ENCODE assay signal across 27 cellular contexts in the genomic region with DNA sequence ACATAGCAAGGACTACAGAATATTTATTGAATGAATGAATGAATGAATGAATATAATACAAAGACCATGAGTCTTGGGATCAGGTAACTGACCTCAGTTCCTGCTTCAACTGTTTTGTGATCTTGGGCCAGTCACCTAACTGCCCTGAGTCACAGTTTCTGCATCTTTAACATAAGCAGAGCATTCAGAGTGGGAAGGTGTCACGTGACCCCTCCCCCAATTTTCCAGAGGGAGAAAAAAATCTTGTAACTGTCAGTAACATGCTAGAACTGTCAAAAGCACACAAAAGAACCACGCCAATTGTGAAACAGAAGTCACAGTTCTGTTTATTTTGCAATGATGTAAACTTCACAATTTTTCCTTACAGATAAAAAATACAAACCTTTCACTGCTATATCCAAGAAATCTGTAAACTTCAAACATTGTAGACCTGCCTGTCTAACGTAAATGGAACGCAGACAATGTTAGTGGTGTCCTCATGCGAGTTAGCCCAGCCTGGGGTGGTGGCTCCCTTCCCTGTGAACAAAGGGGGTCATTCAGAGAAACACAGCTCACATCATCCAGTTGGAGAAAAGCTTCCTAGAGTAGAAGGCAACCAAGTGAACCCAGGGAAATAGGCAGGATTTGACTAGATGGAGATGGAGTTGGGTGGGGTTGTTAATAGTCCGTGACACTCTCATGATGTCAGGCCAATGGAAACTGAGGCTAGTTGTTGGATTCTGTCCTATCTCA.
"Had no signal": no experiment of that assay in that cellular context is flagged by ENCODE, and none has a peak within 500 bp of the region (broad histone marks: within the 10 kb centered on the region; RNA-seq: fewer than 3 reads in every experiment).

No MANE protein-coding gene starts in this region.

- H3K36me3 ChIP-seq: left lung, lower lobe of right lung, neural progenitor cell, neutrophil, right atrium auricular region, suprapubic skin, thoracic aorta, tibial artery, upper lobe of right lung had no signal

- H2AFZ ChIP-seq: neural progenitor cell, parathyroid adenoma had no signal

- H3K4me2 ChIP-seq: neural progenitor cell had no signal

- H3K4me3 ChIP-seq: left lung, lower lobe of right lung, neural progenitor cell, right atrium auricular region, skin epidermis, suprapubic skin, thoracic aorta, tibial artery, upper lobe of right lung had no signal

- DNase-seq: immature natural killer cell; kidney; left colon; left lung; lower lobe of right lung; mammary epithelial cell; mesendoderm; naive B cell; natural killer cell; nephron progenitor cell; occipital lobe; stimulated activated CD4-positive, alpha-beta T cell treated with anti-CD3 and anti-CD28 coated beads, Interleukin-12 subunit alpha, Interleukin-12 subunit beta, amount 100 ng/mL, for 4 hours; stimulated activated CD4-positive, alpha-beta T cell treated with anti-CD3 and anti-CD28 coated beads, Interleukin-15, amount 100 ng/mL, for 24 hours; stimulated activated CD4-positive, alpha-beta T cell treated with anti-CD3 and anti-CD28 coated beads, Interleukin-2, amount 100 ng/mL, for 24 hours; stimulated activated CD4-positive, alpha-beta T cell treated with anti-CD3 and anti-CD28 coated beads, Interleukin-4, amount 100 ng/mL, for 1 hour; stimulated activated naive B cell treated with anti-CD40 and anti-IgM and Interleukin-4, amounts not matched to agents 10 μg/mL and 1 μg/mL and 100 μg/mL, for 72 hours; tibial artery; trophoblast cell; upper lobe of right lung had no signal

- H3K4me1 ChIP-seq: left lung, lower lobe of right lung, parathyroid adenoma, right atrium auricular region, suprapubic skin, tibial artery, upper lobe of right lung had no signal

- H3K27me3 ChIP-seq: neural progenitor cell had no signal

- H3K9me3 ChIP-seq: left lung, lower lobe of right lung, neutrophil, right atrium auricular region, suprapubic skin, thoracic aorta, upper lobe of right lung had no signal

- H3K27ac ChIP-seq: left lung, lower lobe of right lung, neural progenitor cell, neutrophil, parathyroid adenoma, right atrium auricular region, skin epidermis, suprapubic skin, thoracic aorta, tibial artery, upper lobe of right lung had no signal

- ATAC-seq: left colon; left lung; lower lobe of right lung; natural killer cell; sciatic nerve; stimulated activated naive B cell treated with anti-CD40 and anti-IgM and Interleukin-4, amounts not matched to agents 10 μg/mL and 1 μg/mL and 100 μg/mL, for 72 hours; upper lobe of right lung had no signal

- H3K9ac ChIP-seq: neural progenitor cell, parathyroid adenoma had no signal
